ENCODE assay signal across 13 cellular contexts in the genomic region with DNA sequence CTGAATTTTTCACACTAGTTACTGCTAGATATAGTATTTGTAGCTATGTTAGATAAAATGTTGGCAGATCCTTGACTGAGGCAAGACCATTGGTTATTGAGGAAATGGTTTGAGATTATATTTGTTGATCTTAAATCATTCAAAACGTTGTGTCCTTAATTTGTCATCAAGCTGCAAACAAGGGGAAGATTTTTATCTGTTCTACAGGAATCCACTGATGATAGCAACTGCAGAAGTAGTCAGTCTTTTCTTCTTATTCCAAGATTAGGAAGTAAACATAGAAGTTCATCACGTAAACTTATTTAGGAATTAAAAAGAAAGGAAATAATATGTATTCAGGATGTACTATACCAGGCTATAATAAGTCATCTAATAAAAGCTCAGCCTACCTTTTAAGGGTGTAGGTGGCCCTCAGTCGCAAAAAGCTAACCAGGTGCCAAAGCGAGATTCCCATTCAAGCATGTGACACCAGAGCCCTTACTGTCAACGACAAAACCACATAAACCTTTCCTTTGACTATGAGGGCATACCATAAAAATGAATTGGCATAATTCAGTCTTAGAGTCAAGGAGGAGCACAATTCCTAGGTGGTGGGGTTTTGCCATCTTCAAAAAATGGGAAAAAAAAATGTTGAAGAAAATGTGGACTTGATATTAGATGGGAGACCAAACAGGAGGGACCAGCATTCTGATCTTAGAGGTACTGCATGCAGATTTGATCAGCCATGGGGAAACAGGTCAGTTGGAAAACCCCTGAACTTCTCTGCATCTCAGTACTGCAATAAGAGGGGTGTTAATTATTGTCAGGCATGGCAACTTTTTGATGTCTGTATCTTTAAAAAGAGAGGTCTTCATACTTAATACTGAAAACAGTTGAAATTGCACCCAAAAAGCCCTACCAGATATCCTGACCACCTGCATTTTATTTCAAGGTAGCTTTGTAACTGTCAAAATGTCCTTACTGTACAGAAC.
DNase-seq lines count a peak whose midpoint lies in the region; ATAC-seq and TF ChIP-seq lines count a peak whose summit lies in the region.
"Had no signal": no experiment of that assay in that cellular context is flagged by ENCODE, and none has a peak within 500 bp of the region (broad histone marks: within the 10 kb centered on the region; RNA-seq: fewer than 3 reads in every experiment).

No MANE protein-coding gene starts in this region.

- H3K4me1 Mint-ChIP-seq in activated CD8-positive, alpha-beta T cell treated with anti-CD3 and anti-CD28 coated beads for 36 hours (ENCODE audit: low read depth): no peaks in the 10 kb centered on the region

- intact Hi-C loops in activated CD8-positive, alpha-beta T cell treated with anti-CD3 and anti-CD28 coated beads for 36 hours (cut with micrococcal nuclease): no loop called here

- peak; percentile 54 for ATAC-seq in GM18505 (IDR thresholded peaks at IDR 0.05; ENCODE audit: unreplicated experiment)
- ATAC-seq in GM19452 (IDR thresholded peaks at IDR 0.05; ENCODE audit: unreplicated experiment): peak; percentile 72
- ATAC-seq in HG02884 (IDR thresholded peaks at IDR 0.05; ENCODE audit: unreplicated experiment): peak; percentile 41
- peak; percentile 68 for ATAC-seq in HG03571 (IDR thresholded peaks at IDR 0.05; ENCODE audit: unreplicated experiment)
- ATAC-seq in activated CD8-positive, alpha-beta T cell treated with anti-CD3 and anti-CD28 coated beads for 36 hours: no peak
- ATAC-seq: heart right ventricle, left cardiac atrium had no signal

- H3K9me3 Mint-ChIP-seq in activated CD8-positive, alpha-beta T cell treated with anti-CD3 and anti-CD28 coated beads for 36 hours: peaks cover 6% of the 10 kb centered on the region
- H3K9me3 Mint-ChIP-seq: T-helper 1 cell treated with Interleukin-12 subunit alpha and Interleukin-12 subunit beta and Interleukin-4 antibody, amounts not matched to agents 30 μg/mL and 1 μg/mL, for 36 hours had no signal

- no peak for TF ChIP-seq POLR2A in GM18505 (IDR thresholded peaks at IDR 0.05; ENCODE audit: borderline replicate concordance, extremely low read depth, insufficient read depth, insufficient read length)

- TF ChIP-seq CTCF in activated CD8-positive, alpha-beta T cell treated with anti-CD3 and anti-CD28 coated beads for 36 hours (IDR thresholded peaks at IDR 0.05): no peak

- DNase-seq in Ammon's horn (ENCODE audit: low spot score): no peak
- DNase-seq in activated CD8-positive, alpha-beta T cell treated with anti-CD3 and anti-CD28 coated beads for 36 hours: no peak
- DNase-seq in central memory CD4-positive, alpha-beta T cell: no peak
- DNase-seq in D341Med (ENCODE audit: low spot score): no peak
- DNase-seq: heart right ventricle, left cardiac atrium, NCI-H1092, NCI-H446 treated with DMSO at 0.1 percent for 48 hours had no signal

- H3K27ac Mint-ChIP-seq in activated CD8-positive, alpha-beta T cell treated with anti-CD3 and anti-CD28 coated beads for 36 hours: no peak overlapping the region
- H3K27ac Mint-ChIP-seq: T-helper 1 cell treated with Interleukin-12 subunit alpha and Interleukin-12 subunit beta and Interleukin-4 antibody, amounts not matched to agents 30 μg/mL and 1 μg/mL, for 36 hours had no signal

- H3K4me3 Mint-ChIP-seq in activated CD8-positive, alpha-beta T cell treated with anti-CD3 and anti-CD28 coated beads for 36 hours: no peak overlapping the region
- H3K4me3 Mint-ChIP-seq: T-helper 1 cell treated with Interleukin-12 subunit alpha and Interleukin-12 subunit beta and Interleukin-4 antibody, amounts not matched to agents 30 μg/mL and 1 μg/mL, for 36 hours had no signal

- POLR2A ChIA-PET in activated CD8-positive, alpha-beta T cell treated with anti-CD3 and anti-CD28 coated beads for 36 hours (lab: Charles Lee): interaction anchor here (1.1 kb wide), 1 partner anchor 135 kb away, joined by 3 read pairs; no protein-coding TSS in a partner anchor

- CTCF ChIA-PET in activated CD8-positive, alpha-beta T cell treated with anti-CD3 and anti-CD28 coated beads for 36 hours (lab: Charles Lee): interaction anchor here (0.9 kb wide), 1 partner anchor 10 kb away, joined by 3 read pairs; no protein-coding TSS in a partner anchor

- H3K27me3 Mint-ChIP-seq in activated CD8-positive, alpha-beta T cell treated with anti-CD3 and anti-CD28 coated beads for 36 hours: no peaks in the 10 kb centered on the region

- H3K36me3 Mint-ChIP-seq in activated CD8-positive, alpha-beta T cell treated with anti-CD3 and anti-CD28 coated beads for 36 hours (ENCODE audit: low read depth): peaks cover 9% of the 10 kb centered on the region
